8 cellular contexts compared by ENCODE assay signal in genomic region chr2:136381722-136382633, GRCh38.
A peak's percentile ranks its signal among the peaks of the same experiment; 100 is the strongest.
DNase-seq lines count a peak whose midpoint lies in the region; ATAC-seq lines count a peak whose summit lies in the region.
"Had no signal": no experiment of that assay in that cellular context is flagged by ENCODE, and none has a peak within 500 bp of the region (broad histone marks: within the 10 kb centered on the region; RNA-seq: fewer than 3 reads in every experiment).

No MANE protein-coding gene starts in this region.

- peak; percentile 89 for DNase-seq in activated CD4-positive, alpha-beta memory T cell treated with anti-CD3 and anti-CD28 coated beads, Interleukin-2, amount 10 ng/mL, durations not matched to agents 7 days and 5 days
- DNase-seq in myocyte (ENCODE audit: low read depth) = peak; percentile 68
- no peak for DNase-seq in Karpas-422
- no peak for DNase-seq in SHP77 treated with DMSO at 0.1 percent for 48 hours (lab: John Stamatoyannopoulos, UW)
- DNase-seq in superior temporal gyrus (ENCODE audit: extremely low spot score) = no peak

- H3K9ac ChIP-seq in Karpas-422 (ENCODE audit: low read length) = no peak overlapping the region

- no peak overlapping the region for H2AFZ ChIP-seq in Karpas-422 (ENCODE audit: low read length)

- H3K4me1 ChIP-seq in Karpas-422 (ENCODE audit: low read length) = peaks cover 3% of the 10 kb centered on the region; the same call in 1 of the 2 replicates

- no peaks in the 10 kb centered on the region for H3K36me3 Mint-ChIP-seq in activated CD4-positive, alpha-beta memory T cell treated with anti-CD3 and anti-CD28 coated beads, Interleukin-2, amount 10 ng/mL, durations not matched to agents 7 days and 5 days (ENCODE audit: low read depth)

- no peaks in the 10 kb centered on the region for H3K9me3 ChIP-seq in Karpas-422 (ENCODE audit: low read length)

- H3K9me3 Mint-ChIP-seq in activated CD4-positive, alpha-beta memory T cell treated with anti-CD3 and anti-CD28 coated beads, Interleukin-2, amount 10 ng/mL, durations not matched to agents 7 days and 5 days = no peaks in the 10 kb centered on the region

- H3K4me1 Mint-ChIP-seq in activated CD4-positive, alpha-beta memory T cell treated with anti-CD3 and anti-CD28 coated beads, Interleukin-2, amount 10 ng/mL, durations not matched to agents 7 days and 5 days = peaks cover 69% of the 10 kb centered on the region

- H4K20me1 ChIP-seq in Karpas-422 (ENCODE audit: insufficient read depth, low read depth, low read length) = no peaks in the 10 kb centered on the region; the same call in 1 of the 2 replicates

- H3K27me3 ChIP-seq in Karpas-422 (ENCODE audit: low read length) = no peaks in the 10 kb centered on the region

- no peaks in the 10 kb centered on the region for H3K27me3 Mint-ChIP-seq in activated CD4-positive, alpha-beta memory T cell treated with anti-CD3 and anti-CD28 coated beads, Interleukin-2, amount 10 ng/mL, durations not matched to agents 7 days and 5 days

- H3K27ac Mint-ChIP-seq in activated CD4-positive, alpha-beta memory T cell treated with anti-CD3 and anti-CD28 coated beads, Interleukin-2, amount 10 ng/mL, durations not matched to agents 7 days and 5 days = peak overlapping the region; percentile 91

- H3K27ac ChIP-seq in Karpas-422 (ENCODE audit: low read length) = no peak overlapping the region
- H3K27ac ChIP-seq: VCaP had no signal

- H3K4me3 ChIP-seq in Karpas-422 (ENCODE audit: low read length) = no peak overlapping the region

- peak overlapping the region; percentile 37 for H3K4me3 Mint-ChIP-seq in activated CD4-positive, alpha-beta memory T cell treated with anti-CD3 and anti-CD28 coated beads, Interleukin-2, amount 10 ng/mL, durations not matched to agents 7 days and 5 days

- H3K4me2 ChIP-seq in Karpas-422 (ENCODE audit: low read depth, low read length, poor library complexity, severe bottlenecking) = no peak overlapping the region

- peak; percentile 78 for ATAC-seq in GM19467 (IDR thresholded peaks at IDR 0.05; ENCODE audit: unreplicated experiment)
- peak; percentile 66 for ATAC-seq in HG03469 (IDR thresholded peaks at IDR 0.05; ENCODE audit: unreplicated experiment)

- CTCF ChIA-PET in activated CD4-positive, alpha-beta memory T cell treated with anti-CD3 and anti-CD28 coated beads, Interleukin-2, amount 10 ng/mL, durations not matched to agents 7 days and 5 days (lab: Charles Lee) = interaction anchor here (0.7 to 12.3 kb wide), 10 partner anchors 54 to 527 kb away, joined by 3 to 263 read pairs (median 3); no protein-coding TSS in a partner anchor

- H3K9me2 ChIP-seq in Karpas-422 (replicated peaks; ENCODE audit: insufficient read depth, low read length) = no peaks in the 10 kb centered on the region

- no peaks in the 10 kb centered on the region for H3K36me3 ChIP-seq in Karpas-422 (ENCODE audit: insufficient read depth, low read length)

- H3K79me2 ChIP-seq in Karpas-422 (ENCODE audit: low read length) = no peaks in the 10 kb centered on the region

- POLR2A ChIA-PET in activated CD4-positive, alpha-beta memory T cell treated with anti-CD3 and anti-CD28 coated beads, Interleukin-2, amount 10 ng/mL, durations not matched to agents 7 days and 5 days (lab: Charles Lee) = interaction anchor here (0.8 to 3.5 kb wide), 30 partner anchors 55 to 628 kb away, joined by 3 to 29 read pairs (median 5); partner anchors contain the start of genes DARS1 and MCM6

Comparison
In these comparisons a context has a peak if more than half of its experiments do, and no peak if none do; other contexts are left out.
1. DNase-seq: peak in activated CD4-positive, alpha-beta memory T cell treated with anti-CD3 and anti-CD28 coated beads, Interleukin-2, amount 10 ng/mL, durations not matched to agents 7 days and 5 days (single experiment) and myocyte (single experiment); none in Karpas-422 (single experiment), SHP77 treated with DMSO at 0.1 percent for 48 hours (single experiment) and superior temporal gyrus (single experiment).